ENCODE assay signal across 1 cellular context in genomic region chr1:107963601-107964396, GRCh38.
TF ChIP-seq lines count a peak whose summit lies in the region.

No MANE protein-coding gene starts in this region.

TF ChIP-seq in GM12878, 131 proteins besides CTCF, POLR2A, EP300 and RAD21 (continued from another document and continues in another):
- TF ChIP-seq, protein P1, sequence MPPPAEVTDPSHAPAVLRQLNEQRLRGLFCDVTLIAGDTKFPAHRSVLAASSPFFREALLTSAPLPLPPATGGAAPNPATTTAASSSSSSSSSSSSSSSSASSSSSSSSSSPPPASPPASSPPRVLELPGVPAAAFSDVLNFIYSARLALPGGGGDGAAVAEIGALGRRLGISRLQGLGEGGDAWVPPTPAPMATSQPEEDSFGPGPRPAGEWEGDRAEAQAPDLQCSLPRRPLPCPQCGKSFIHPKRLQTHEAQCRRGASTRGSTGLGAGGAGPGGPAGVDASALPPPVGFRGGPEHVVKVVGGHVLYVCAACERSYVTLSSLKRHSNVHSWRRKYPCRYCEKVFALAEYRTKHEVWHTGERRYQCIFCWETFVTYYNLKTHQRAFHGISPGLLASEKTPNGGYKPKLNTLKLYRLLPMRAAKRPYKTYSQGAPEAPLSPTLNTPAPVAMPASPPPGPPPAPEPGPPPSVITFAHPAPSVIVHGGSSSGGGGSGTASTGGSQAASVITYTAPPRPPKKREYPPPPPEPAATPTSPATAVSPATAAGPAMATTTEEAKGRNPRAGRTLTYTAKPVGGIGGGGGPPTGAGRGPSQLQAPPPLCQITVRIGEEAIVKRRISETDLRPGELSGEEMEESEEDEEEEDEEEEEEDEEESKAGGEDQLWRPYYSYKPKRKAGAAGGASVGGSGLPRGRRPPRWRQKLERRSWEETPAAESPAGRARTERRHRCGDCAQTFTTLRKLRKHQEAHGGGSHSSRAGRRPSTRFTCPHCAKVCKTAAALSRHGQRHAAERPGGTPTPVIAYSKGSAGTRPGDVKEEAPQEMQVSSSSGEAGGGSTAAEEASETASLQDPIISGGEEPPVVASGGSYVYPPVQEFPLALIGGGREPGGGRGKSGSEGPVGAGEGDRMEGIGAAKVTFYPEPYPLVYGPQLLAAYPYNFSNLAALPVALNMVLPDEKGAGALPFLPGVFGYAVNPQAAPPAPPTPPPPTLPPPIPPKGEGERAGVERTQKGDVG (CRISPR knock-in tag; IDR thresholded peaks at IDR 0.05): no peak
- TF ChIP-seq, protein P2, sequence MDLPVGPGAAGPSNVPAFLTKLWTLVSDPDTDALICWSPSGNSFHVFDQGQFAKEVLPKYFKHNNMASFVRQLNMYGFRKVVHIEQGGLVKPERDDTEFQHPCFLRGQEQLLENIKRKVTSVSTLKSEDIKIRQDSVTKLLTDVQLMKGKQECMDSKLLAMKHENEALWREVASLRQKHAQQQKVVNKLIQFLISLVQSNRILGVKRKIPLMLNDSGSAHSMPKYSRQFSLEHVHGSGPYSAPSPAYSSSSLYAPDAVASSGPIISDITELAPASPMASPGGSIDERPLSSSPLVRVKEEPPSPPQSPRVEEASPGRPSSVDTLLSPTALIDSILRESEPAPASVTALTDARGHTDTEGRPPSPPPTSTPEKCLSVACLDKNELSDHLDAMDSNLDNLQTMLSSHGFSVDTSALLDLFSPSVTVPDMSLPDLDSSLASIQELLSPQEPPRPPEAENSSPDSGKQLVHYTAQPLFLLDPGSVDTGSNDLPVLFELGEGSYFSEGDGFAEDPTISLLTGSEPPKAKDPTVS (IDR thresholded peaks at IDR 0.05; ENCODE audit: low read depth, low read length): no peak
- TF ChIP-seq POLR2AphosphoS2 (IDR thresholded peaks at IDR 0.05; ENCODE audit: low read depth, low read length): no peak
- no peak for TF ChIP-seq RAD51 (IDR thresholded peaks at IDR 0.05)
- no peak for TF ChIP-seq ZBED1 (IDR thresholded peaks at IDR 0.05; ENCODE audit: borderline replicate concordance)
- no peak for TF ChIP-seq SIN3A (IDR thresholded peaks at IDR 0.05; ENCODE audit: low read depth, low read length)
- TF ChIP-seq ATF7 (IDR thresholded peaks at IDR 0.05; ENCODE audit: low read depth): 0 out of 2 replicates have a peak, but pooled peaks have one; percentile 10
- no peak for TF ChIP-seq SREBF2 (IDR thresholded peaks at IDR 0.05; ENCODE audit: low read length)
- TF ChIP-seq IKZF2 (IDR thresholded peaks at IDR 0.05): peak; percentile 63 to 64; a peak in 3 of 4 replicates
- no peak for TF ChIP-seq ESRRA (IDR thresholded peaks at IDR 0.05; ENCODE audit: low read length)
- TF ChIP-seq HDGF (IDR thresholded peaks at IDR 0.05): no peak
- TF ChIP-seq CHD4 (IDR thresholded peaks at IDR 0.05): no peak
- TF ChIP-seq ZNF384 (IDR thresholded peaks at IDR 0.05; ENCODE audit: borderline replicate concordance, low read depth, low read length): no peak
- no peak for TF ChIP-seq ZBTB33 (IDR thresholded peaks at IDR 0.05)
- TF ChIP-seq CBX3 (IDR thresholded peaks at IDR 0.05; ENCODE audit: borderline replicate concordance, low read depth): no peak
- TF ChIP-seq CHD1 (IDR thresholded peaks at IDR 0.05; ENCODE audit: low read depth, low read length): no peak
- no peak for TF ChIP-seq ASH2L (IDR thresholded peaks at IDR 0.05; ENCODE audit: borderline replicate concordance, low read depth)
- TF ChIP-seq RBBP5 (conservative IDR thresholded peaks at IDR 0.05): no peak
- TF ChIP-seq TAF1 (IDR thresholded peaks at IDR 0.05; ENCODE audit: borderline replicate concordance, low read depth, low read length): no peak
- no peak for TF ChIP-seq SMAD5 (IDR thresholded peaks at IDR 0.05; ENCODE audit: low read depth)
- TF ChIP-seq MEF2A (IDR thresholded peaks at IDR 0.05; ENCODE audit: insufficient read depth, low read depth, low read length): no peak
- TF ChIP-seq YBX1 (IDR thresholded peaks at IDR 0.05): no peak
- no peak for TF ChIP-seq ZNF687 (IDR thresholded peaks at IDR 0.05)
- TF ChIP-seq ZSCAN29 (IDR thresholded peaks at IDR 0.05): no peak
- no peak for TF ChIP-seq ZNF207 (IDR thresholded peaks at IDR 0.05; ENCODE audit: borderline replicate concordance)
- no peak for TF ChIP-seq REST (IDR thresholded peaks at IDR 0.05; ENCODE audit: low read depth, low read length)
- TF ChIP-seq, protein P3, sequence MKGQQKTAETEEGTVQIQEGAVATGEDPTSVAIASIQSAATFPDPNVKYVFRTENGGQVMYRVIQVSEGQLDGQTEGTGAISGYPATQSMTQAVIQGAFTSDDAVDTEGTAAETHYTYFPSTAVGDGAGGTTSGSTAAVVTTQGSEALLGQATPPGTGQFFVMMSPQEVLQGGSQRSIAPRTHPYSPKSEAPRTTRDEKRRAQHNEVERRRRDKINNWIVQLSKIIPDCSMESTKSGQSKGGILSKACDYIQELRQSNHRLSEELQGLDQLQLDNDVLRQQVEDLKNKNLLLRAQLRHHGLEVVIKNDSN (IDR thresholded peaks at IDR 0.05; ENCODE audit: borderline replicate concordance, extremely low read length, insufficient read depth, low read depth, low read length): no peak
- TF ChIP-seq, protein P4, sequence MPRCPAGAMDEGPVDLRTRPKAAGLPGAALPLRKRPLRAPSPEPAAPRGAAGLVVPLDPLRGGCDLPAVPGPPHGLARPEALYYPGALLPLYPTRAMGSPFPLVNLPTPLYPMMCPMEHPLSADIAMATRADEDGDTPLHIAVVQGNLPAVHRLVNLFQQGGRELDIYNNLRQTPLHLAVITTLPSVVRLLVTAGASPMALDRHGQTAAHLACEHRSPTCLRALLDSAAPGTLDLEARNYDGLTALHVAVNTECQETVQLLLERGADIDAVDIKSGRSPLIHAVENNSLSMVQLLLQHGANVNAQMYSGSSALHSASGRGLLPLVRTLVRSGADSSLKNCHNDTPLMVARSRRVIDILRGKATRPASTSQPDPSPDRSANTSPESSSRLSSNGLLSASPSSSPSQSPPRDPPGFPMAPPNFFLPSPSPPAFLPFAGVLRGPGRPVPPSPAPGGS (IDR thresholded peaks at IDR 0.05; ENCODE audit: borderline replicate concordance, insufficient read depth, low read depth, low read length, poor library complexity, severe bottlenecking): no peak
- TF ChIP-seq RB1 (IDR thresholded peaks at IDR 0.05; ENCODE audit: borderline replicate concordance): no peak
- TF ChIP-seq, protein P5, sequence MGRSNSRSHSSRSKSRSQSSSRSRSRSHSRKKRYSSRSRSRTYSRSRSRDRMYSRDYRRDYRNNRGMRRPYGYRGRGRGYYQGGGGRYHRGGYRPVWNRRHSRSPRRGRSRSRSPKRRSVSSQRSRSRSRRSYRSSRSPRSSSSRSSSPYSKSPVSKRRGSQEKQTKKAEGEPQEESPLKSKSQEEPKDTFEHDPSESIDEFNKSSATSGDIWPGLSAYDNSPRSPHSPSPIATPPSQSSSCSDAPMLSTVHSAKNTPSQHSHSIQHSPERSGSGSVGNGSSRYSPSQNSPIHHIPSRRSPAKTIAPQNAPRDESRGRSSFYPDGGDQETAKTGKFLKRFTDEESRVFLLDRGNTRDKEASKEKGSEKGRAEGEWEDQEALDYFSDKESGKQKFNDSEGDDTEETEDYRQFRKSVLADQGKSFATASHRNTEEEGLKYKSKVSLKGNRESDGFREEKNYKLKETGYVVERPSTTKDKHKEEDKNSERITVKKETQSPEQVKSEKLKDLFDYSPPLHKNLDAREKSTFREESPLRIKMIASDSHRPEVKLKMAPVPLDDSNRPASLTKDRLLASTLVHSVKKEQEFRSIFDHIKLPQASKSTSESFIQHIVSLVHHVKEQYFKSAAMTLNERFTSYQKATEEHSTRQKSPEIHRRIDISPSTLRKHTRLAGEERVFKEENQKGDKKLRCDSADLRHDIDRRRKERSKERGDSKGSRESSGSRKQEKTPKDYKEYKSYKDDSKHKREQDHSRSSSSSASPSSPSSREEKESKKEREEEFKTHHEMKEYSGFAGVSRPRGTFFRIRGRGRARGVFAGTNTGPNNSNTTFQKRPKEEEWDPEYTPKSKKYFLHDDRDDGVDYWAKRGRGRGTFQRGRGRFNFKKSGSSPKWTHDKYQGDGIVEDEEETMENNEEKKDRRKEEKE (IDR thresholded peaks at IDR 0.05): no peak
- TF ChIP-seq NRF1 (conservative IDR thresholded peaks at IDR 0.05; ENCODE audit: low read depth, low read length): no peak
- TF ChIP-seq, protein P6, sequence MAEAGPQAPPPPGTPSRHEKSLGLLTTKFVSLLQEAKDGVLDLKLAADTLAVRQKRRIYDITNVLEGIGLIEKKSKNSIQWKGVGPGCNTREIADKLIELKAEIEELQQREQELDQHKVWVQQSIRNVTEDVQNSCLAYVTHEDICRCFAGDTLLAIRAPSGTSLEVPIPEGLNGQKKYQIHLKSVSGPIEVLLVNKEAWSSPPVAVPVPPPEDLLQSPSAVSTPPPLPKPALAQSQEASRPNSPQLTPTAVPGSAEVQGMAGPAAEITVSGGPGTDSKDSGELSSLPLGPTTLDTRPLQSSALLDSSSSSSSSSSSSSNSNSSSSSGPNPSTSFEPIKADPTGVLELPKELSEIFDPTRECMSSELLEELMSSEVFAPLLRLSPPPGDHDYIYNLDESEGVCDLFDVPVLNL (IDR thresholded peaks at IDR 0.05; ENCODE audit: low read depth, low read length): no peak
- TF ChIP-seq NFXL1 (IDR thresholded peaks at IDR 0.05; ENCODE audit: borderline replicate concordance): no peak
- TF ChIP-seq IKZF1 (conservative IDR thresholded peaks at IDR 0.05): peak; percentile 70
- TF ChIP-seq ZNF24 (IDR thresholded peaks at IDR 0.05): no peak
- no peak for TF ChIP-seq EZH2 (IDR thresholded peaks at IDR 0.05; ENCODE audit: borderline replicate concordance, control insufficient read depth, low read depth, low read length)
- no peak; the same call in 1 of the 2 replicates for TF ChIP-seq MTA3 (IDR thresholded peaks at IDR 0.05; ENCODE audit: borderline replicate concordance, low read length)
- no peak for TF ChIP-seq SUPT20H (IDR thresholded peaks at IDR 0.05; ENCODE audit: borderline replicate concordance, control insufficient read depth, low read depth, low read length)
